23 cellular contexts compared by ENCODE assay signal in the genomic region with DNA sequence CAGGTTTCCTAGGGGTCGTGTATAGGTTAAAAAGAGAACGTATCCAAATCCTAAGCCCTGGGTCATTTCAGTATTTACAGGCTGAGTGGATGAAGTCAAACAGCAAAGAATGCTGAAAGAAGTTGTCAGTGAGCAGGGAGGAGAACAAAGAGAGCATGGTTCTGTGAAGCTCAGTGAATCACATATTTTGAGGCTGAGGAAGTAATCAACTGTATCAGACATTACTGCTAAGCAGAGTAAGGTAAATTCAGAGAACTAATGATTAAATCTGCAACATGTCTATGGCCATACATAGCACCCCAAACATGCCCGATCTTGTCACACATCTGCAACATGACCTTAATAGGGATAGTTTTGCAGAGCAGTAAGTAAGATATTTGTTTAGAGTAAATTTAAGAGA.
DNase-seq lines count a peak whose midpoint lies in the region; ATAC-seq and TF ChIP-seq lines count a peak whose summit lies in the region.
"Had no signal": no experiment of that assay in that cellular context is flagged by ENCODE, and none has a peak within 500 bp of the region (broad histone marks: within the 10 kb centered on the region; RNA-seq: fewer than 3 reads in every experiment).

No MANE protein-coding gene starts in this region.

- H3K4me1 Mint-ChIP-seq in MCF 10A (ENCODE audit: insufficient read depth, unreplicated experiment) (peaks cover 11% of the 10 kb centered on the region), mesothelial cell of epicardium (peaks cover 22% of the 10 kb centered on the region)

- H3K4me3 ChIP-seq in breast epithelium: no peak overlapping the region
- H3K4me3 ChIP-seq in retinal pigment epithelial cell (ENCODE audit: low read length): no peak overlapping the region
- H3K4me3 ChIP-seq in dorsolateral prefrontal cortex: no peak overlapping the region
- H3K4me3 ChIP-seq in Peyer's patch: no peak overlapping the region
- H3K4me3 ChIP-seq: SJCRH30 had no signal

- POLR2A ChIA-PET in MCF 10A (lab: Yijun Ruan, JAX): interaction anchor here (0.7 to 0.8 kb wide), 2 partner anchors 205 to 1189 kb away, joined by 3 to 4 read pairs; no protein-coding TSS in a partner anchor

- BruUV-seq in MCF 10A (replicated peaks; lab: Mats Ljungman, UMichigan): no TSS peak

- intact Hi-C loops in MCF 10A (cut with micrococcal nuclease) (no loop called here), breast epithelium (cut with DNase I; ENCODE audit: low total_unique reads) (no loop called here), dorsolateral prefrontal cortex (cut with DNase I) (no loop called here)

- H3K36me3 Mint-ChIP-seq in MCF 10A (ENCODE audit: insufficient read depth, unreplicated experiment) (no peaks in the 10 kb centered on the region), mesothelial cell of epicardium (no peaks in the 10 kb centered on the region)
- H3K36me3 Mint-ChIP-seq: CD8-positive, alpha-beta T cell had no signal

- no peaks in the 10 kb centered on the region for H3K4me1 ChIP-seq in breast epithelium
- H3K4me1 ChIP-seq in Peyer's patch: no peaks in the 10 kb centered on the region
- H3K4me1 ChIP-seq: SJCRH30 had no signal

- H3K27me3 ChIP-seq in breast epithelium (no peaks in the 10 kb centered on the region), dorsolateral prefrontal cortex (no peaks in the 10 kb centered on the region), Peyer's patch (no peaks in the 10 kb centered on the region)
- H3K27me3 ChIP-seq: SJCRH30 had no signal

- H3K36me3 ChIP-seq in breast epithelium: no peaks in the 10 kb centered on the region
- no peaks in the 10 kb centered on the region for H3K36me3 ChIP-seq in Peyer's patch
- H3K36me3 ChIP-seq: SJCRH30 had no signal

- no peak overlapping the region for H3K27ac ChIP-seq in breast epithelium
- H3K27ac ChIP-seq in epithelial cell of prostate: peak overlapping the region; percentile 39
- no peak overlapping the region for H3K27ac ChIP-seq in dorsolateral prefrontal cortex
- no peak overlapping the region for H3K27ac ChIP-seq in Peyer's patch
- H3K27ac ChIP-seq: SJCRH30 had no signal

- peak; percentile 9 for DNase-seq in MCF 10A (ENCODE audit: unreplicated experiment)
- no peak for DNase-seq in breast epithelium (ENCODE audit: low spot score in 2 of 2)
- peak; percentile 46 for DNase-seq in epithelial cell of prostate (ENCODE audit: low read depth, low spot score)
- no peak for DNase-seq in mesothelial cell of epicardium (ENCODE audit: low spot score in 2 of 2, unreplicated experiment in 2 of 2)
- peak; percentile 21 for DNase-seq in retinal pigment epithelial cell (ENCODE audit: low read depth)
- no peak for DNase-seq in dorsolateral prefrontal cortex
- DNase-seq in Peyer's patch: no peak
- DNase-seq: 8988T; AML-193; C1 segment of cervical spinal cord; Calu3; CD8-positive, alpha-beta T cell; DMS153; KBM-7; NCI-H1092; NCI-H1436; NCI-H187 treated with DMSO at 0.1 percent for 48 hours; NCI-H226; NCI-H510A treated with DMSO at 0.1 percent for 48 hours; NCI-H82 had no signal

- CTCF ChIA-PET in MCF 10A (lab: Yijun Ruan, JAX): interaction anchor here (1.0 kb wide), 1 partner anchor 10 kb away, joined by 3 read pairs; no protein-coding TSS in a partner anchor

- H3K9me3 Mint-ChIP-seq in MCF 10A (ENCODE audit: unreplicated experiment) (no peaks in the 10 kb centered on the region), mesothelial cell of epicardium (peaks cover 3% of the 10 kb centered on the region)

- ATAC-seq in GM21825 (IDR thresholded peaks at IDR 0.05; ENCODE audit: unreplicated experiment): no peak
- ATAC-seq: CD8-positive, alpha-beta T cell; Panc1 had no signal

- H3K4me3 Mint-ChIP-seq in MCF 10A (ENCODE audit: unreplicated experiment): no peak overlapping the region
- H3K4me3 Mint-ChIP-seq in mesothelial cell of epicardium: no peak overlapping the region
- H3K4me3 Mint-ChIP-seq: CD8-positive, alpha-beta T cell had no signal

- TF ChIP-seq POLR2A in breast epithelium (IDR thresholded peaks at IDR 0.05) (no peak), Peyer's patch (IDR thresholded peaks at IDR 0.05) (no peak)

- H3K27ac Mint-ChIP-seq in MCF 10A (ENCODE audit: low read depth, unreplicated experiment): peak overlapping the region; percentile 68
- peak overlapping the region; percentile 60 for H3K27ac Mint-ChIP-seq in mesothelial cell of epicardium
- H3K27ac Mint-ChIP-seq: CD8-positive, alpha-beta T cell had no signal

- TF ChIP-seq CTCF in MCF 10A (IDR thresholded peaks at IDR 0.05; ENCODE audit: unreplicated experiment) (no peak), breast epithelium (IDR thresholded peaks at IDR 0.05) (no peak), mesothelial cell of epicardium (IDR thresholded peaks at IDR 0.05; ENCODE audit: unreplicated experiment) (no peak), retinal pigment epithelial cell (conservative IDR thresholded peaks at IDR 0.05; ENCODE audit: low read depth, low read length) (no peak), dorsolateral prefrontal cortex (IDR thresholded peaks at IDR 0.05 in 54 of 56, conservative IDR thresholded peaks at IDR 0.05 in 2 of 56; ENCODE audit: low read depth in 1 of 56, partially characterized antibody in 56 of 56) (no peak), Peyer's patch (IDR thresholded peaks at IDR 0.05) (no peak)

- H3K27me3 Mint-ChIP-seq in MCF 10A (ENCODE audit: insufficient read depth, unreplicated experiment): no peaks in the 10 kb centered on the region
- H3K27me3 Mint-ChIP-seq in mesothelial cell of epicardium (ENCODE audit: low read depth): no peaks in the 10 kb centered on the region

- H3K9me3 ChIP-seq in breast epithelium (no peaks in the 10 kb centered on the region), Peyer's patch (no peaks in the 10 kb centered on the region)
- H3K9me3 ChIP-seq: SJCRH30 had no signal

Comparison
In these comparisons a context has a peak if more than half of its experiments do, and no peak if none do; other contexts are left out.
1. DNase-seq: peak in MCF 10A (single experiment), epithelial cell of prostate (single experiment) and retinal pigment epithelial cell (single experiment); none in breast epithelium (0 of 2), mesothelial cell of epicardium (0 of 2), dorsolateral prefrontal cortex (0 of 10) and Peyer's patch (0 of 3).